23 cellular contexts compared by ENCODE assay signal in the genomic region with DNA sequence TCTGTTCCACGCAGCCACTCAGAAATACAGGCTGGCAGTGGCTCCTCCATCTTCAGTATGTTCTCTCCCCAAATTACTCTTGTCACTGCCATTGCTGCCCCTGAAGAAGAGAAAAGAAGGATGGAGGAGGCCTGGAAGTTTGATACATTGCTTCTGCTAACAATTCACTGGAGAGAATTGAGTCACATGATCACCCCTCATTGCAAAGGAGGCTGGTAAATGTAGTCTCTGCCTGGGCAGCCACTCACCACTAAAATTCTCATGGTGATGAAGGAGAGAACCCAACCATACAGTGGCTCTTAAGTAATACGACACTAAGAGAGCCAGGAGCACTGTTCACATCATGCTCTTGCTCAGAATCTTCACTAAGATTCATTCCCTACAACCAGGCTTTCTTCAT.
DNase-seq lines count a peak whose midpoint lies in the region; ATAC-seq, FAIRE-seq and TF ChIP-seq lines count a peak whose summit lies in the region.
"Had no signal": no experiment of that assay in that cellular context is flagged by ENCODE, and none has a peak within 500 bp of the region (broad histone marks: within the 10 kb centered on the region; RNA-seq: fewer than 3 reads in every experiment).

No MANE protein-coding gene starts in this region.

- H2BK15ac ChIP-seq in H9 (ENCODE audit: low read depth, low read length) (no peak overlapping the region), H1 (ENCODE audit: low read length) (no peak overlapping the region)

- no peak for DNase-seq in activated CD4-positive, alpha-beta T cell treated with anti-CD3 and anti-CD28 coated beads for 36 hours
- no peak for DNase-seq in activated CD4-positive, alpha-beta T cell treated with anti-CD3 and anti-CD28 coated beads, Interleukin-2, amount 50 U/mL, for 1 hour
- DNase-seq in H9 = peak; percentile 49
- no peak for DNase-seq in H1 (ENCODE audit: low read depth in 1 of 2, low spot score in 2 of 2)
- DNase-seq in naive thymus-derived CD8-positive, alpha-beta T cell = no peak
- DNase-seq: activated CD4-positive, alpha-beta T cell treated with anti-CD3 and anti-CD28 coated beads for 4 hours; central memory CD4-positive, alpha-beta T cell; DMS153; foreskin fibroblast; heart left ventricle; left cardiac atrium; mammary epithelial cell; NCI-H1694 treated with DMSO at 0.1 percent for 48 hours; NCI-H524 treated with DMSO at 0.1 percent for 48 hours; PC-9; T-helper 2 cell had no signal

- TF ChIP-seq CTCF in H9 (conservative IDR thresholded peaks at IDR 0.05) (no peak), H1 (IDR thresholded peaks at IDR 0.05; ENCODE audit: control extremely low read depth in 1 of 3, insufficient read depth in 1 of 3, low read depth in 1 of 3, low read length in 3 of 3) (no peak)

- no peak overlapping the region for H3K4me3 ChIP-seq in H1 (ENCODE audit: extremely low read depth in 1 of 4, insufficient read depth in 2 of 4, low read depth in 3 of 4, low read length in 4 of 4)
- H3K4me3 ChIP-seq: heart left ventricle, PC-9, tibial nerve had no signal

- H3K56ac ChIP-seq in H9 (ENCODE audit: insufficient read length, low read depth, low read length) (no peak overlapping the region), H1 (replicated peaks; ENCODE audit: insufficient read length, low read depth, low read length) (no peak overlapping the region)

- TF ChIP-seq POLR2A in H1 (IDR thresholded peaks at IDR 0.05; ENCODE audit: control extremely low read depth in 1 of 2, low read depth in 2 of 2, low read length in 2 of 2) = no peak

- H3K18ac ChIP-seq in H9 (ENCODE audit: insufficient read length, low read depth, low read length) (no peak overlapping the region), H1 (ENCODE audit: extremely low read depth, low read length) (no peak overlapping the region)

- H2BK20ac ChIP-seq in H9 (ENCODE audit: low read depth, low read length, poor library complexity, severe bottlenecking) = no peak overlapping the region
- H2BK20ac ChIP-seq in H1 (ENCODE audit: low read length) = 0 out of 2 replicates have a peak overlapping the region, but pooled peaks have one; percentile 77

- H3K36me3 ChIP-seq in H1 (ENCODE audit: control insufficient read depth in 2 of 4, insufficient read depth in 4 of 4, low read length in 3 of 4) = no peaks in the 10 kb centered on the region; a peak in 1 of 8 replicates
- H3K36me3 ChIP-seq: tibial nerve had no signal

- H3K27ac Mint-ChIP-seq in activated CD4-positive, alpha-beta T cell treated with anti-CD3 and anti-CD28 coated beads for 36 hours = peak overlapping the region; percentile 1
- peak overlapping the region in 2 of 3 experiments; percentile 42 to 62; a peak in 6 of 7 replicates for H3K27ac Mint-ChIP-seq in H9
- peak overlapping the region in 6 of 10 donors; percentile 42 to 78 (median 64) for H3K27ac Mint-ChIP-seq in naive thymus-derived CD8-positive, alpha-beta T cell

- H4K8ac ChIP-seq in H9 (replicated peaks; ENCODE audit: insufficient read length, low read depth, low read length) = no peak overlapping the region
- no peak overlapping the region; the same call in 1 of the 2 replicates for H4K8ac ChIP-seq in H1 (ENCODE audit: extremely low read depth, insufficient read depth, low read length)

- no peaks in the 10 kb centered on the region for H4K20me1 ChIP-seq in H9 (ENCODE audit: control insufficient read depth, insufficient read depth, insufficient read length)
- H4K20me1 ChIP-seq in H1 (replicated peaks in 1 of 2; ENCODE audit: control insufficient read depth in 1 of 2, insufficient read depth in 2 of 2, low read length in 2 of 2) = no peaks in the 10 kb centered on the region

- no peak overlapping the region for H2AFZ ChIP-seq in H9 (ENCODE audit: low read length)
- peak overlapping the region; percentile 97 for H2AFZ ChIP-seq in H1 (ENCODE audit: low read length)
- H2AFZ ChIP-seq: PC-9 had no signal

- no peaks in the 10 kb centered on the region for H3K23me2 ChIP-seq in H9 (ENCODE audit: insufficient read length, low read depth, low read length, poor library complexity, severe bottlenecking)
- no peaks in the 10 kb centered on the region for H3K23me2 ChIP-seq in H1 (ENCODE audit: low read depth, low read length)

- TF ChIP-seq RAD21 in H1 (IDR thresholded peaks at IDR 0.05 in 1 of 2, conservative IDR thresholded peaks at IDR 0.05 in 1 of 2; ENCODE audit: low read depth in 2 of 2, low read length in 2 of 2) = no peak

- H4K5ac ChIP-seq in H9 (ENCODE audit: insufficient read length, low read depth, low read length) (no peak overlapping the region), H1 (ENCODE audit: insufficient read length, low read depth, low read length) (no peak overlapping the region)

- H3K79me1 ChIP-seq in H9 (ENCODE audit: insufficient read depth, low read depth, low read length, poor library complexity, severe bottlenecking) (no peaks in the 10 kb centered on the region), H1 (ENCODE audit: low read depth, low read length) (no peaks in the 10 kb centered on the region)

- H3K4ac ChIP-seq in H9 (ENCODE audit: low read depth, low read length) (no peak overlapping the region), H1 (replicated peaks; ENCODE audit: insufficient read length, low read depth, low read length) (no peak overlapping the region)

- CTCF ChIA-PET in activated CD4-positive, alpha-beta T cell treated with anti-CD3 and anti-CD28 coated beads for 36 hours (lab: Charles Lee) = no interaction called here
- CTCF ChIA-PET in H1 (lab: Charles Lee; ENCODE audit: partially characterized antibody) = no interaction called here

- H3K23ac ChIP-seq in H9 (ENCODE audit: insufficient read length, low read depth, low read length) (no peak overlapping the region), H1 (ENCODE audit: insufficient read length) (no peak overlapping the region)

- POLR2A ChIA-PET in activated CD4-positive, alpha-beta T cell treated with anti-CD3 and anti-CD28 coated beads for 36 hours (lab: Charles Lee) = no interaction called here
- POLR2A ChIA-PET in H1 (lab: Charles Lee; ENCODE audit: partially characterized antibody) = no interaction called here
- POLR2A ChIA-PET in naive thymus-derived CD8-positive, alpha-beta T cell (lab: Charles Lee) = no interaction called here

- H3K36me3 Mint-ChIP-seq in activated CD4-positive, alpha-beta T cell treated with anti-CD3 and anti-CD28 coated beads for 36 hours (ENCODE audit: low read depth) = peaks cover 46% of the 10 kb centered on the region
- no peaks in the 10 kb centered on the region for H3K36me3 Mint-ChIP-seq in H9 (ENCODE audit: insufficient read depth in 1 of 3, low read depth in 3 of 3)
- peaks cover 6 to 80% (median 30%) of the 10 kb centered on the region in 3 donors for H3K36me3 Mint-ChIP-seq in naive thymus-derived CD8-positive, alpha-beta T cell

- no peak overlapping the region for H3T11ph ChIP-seq in H9 (ENCODE audit: low read length)

- H2BK120ac ChIP-seq in H9 (ENCODE audit: low read depth, low read length, poor library complexity, severe bottlenecking) (no peak overlapping the region), H1 (replicated peaks; ENCODE audit: low read depth, low read length) (no peak overlapping the region)

- H2BK5ac ChIP-seq in H9 (ENCODE audit: insufficient read length, low read length) (no peak overlapping the region), H1 (ENCODE audit: low read depth, low read length) (no peak overlapping the region)

- no peak overlapping the region for H3K4me3 Mint-ChIP-seq in activated CD4-positive, alpha-beta T cell treated with anti-CD3 and anti-CD28 coated beads for 36 hours
- H3K4me3 Mint-ChIP-seq in H9 = peak overlapping the region; percentile 5 to 9; a peak in 3 of 5 replicates
- no peak overlapping the region for H3K4me3 Mint-ChIP-seq in naive thymus-derived CD8-positive, alpha-beta T cell

- H3K27ac ChIP-seq in H9 (ENCODE audit: insufficient read length, low read depth, low read length) = no peak overlapping the region
- H3K27ac ChIP-seq in H1 (ENCODE audit: low read depth, low read length) = no peak overlapping the region
- H3K27ac ChIP-seq: heart left ventricle, PC-9, tibial nerve had no signal

- no peak overlapping the region for H2BK12ac ChIP-seq in H9 (ENCODE audit: insufficient read length, low read depth, low read length)
- H2BK12ac ChIP-seq in H1 (ENCODE audit: low read depth, low read length) = no peak overlapping the region

- FAIRE-seq in H1 (lab: Jason Lieb, UNC) = peak; percentile 92
- FAIRE-seq: GM19239 had no signal

- H3K79me2 ChIP-seq in H9 (ENCODE audit: insufficient read depth, low read length) (no peaks in the 10 kb centered on the region), H1 (ENCODE audit: control insufficient read depth in 1 of 2, insufficient read depth in 2 of 2, low read length in 2 of 2) (no peaks in the 10 kb centered on the region)

- H3K4me1 ChIP-seq in H9 (ENCODE audit: insufficient read depth, low read length) = peaks cover 5% of the 10 kb centered on the region; the same call in 1 of the 2 replicates
- H3K4me1 ChIP-seq in H1 (replicated peaks in 1 of 4; ENCODE audit: control insufficient read depth in 3 of 4, insufficient read depth in 4 of 4, low read length in 3 of 4) = peaks cover 3 to 13% (median 10%) of the 10 kb centered on the region in 4 experiments; a peak in 4 of 7 replicates
- H3K4me1 ChIP-seq: heart left ventricle, tibial nerve had no signal

- peak; percentile 30 for ATAC-seq in activated CD4-positive, alpha-beta T cell treated with anti-CD3 and anti-CD28 coated beads for 36 hours
- no peak for ATAC-seq in naive thymus-derived CD8-positive, alpha-beta T cell
- ATAC-seq in HG02678 (IDR thresholded peaks at IDR 0.05; ENCODE audit: unreplicated experiment) (no peak), HG03520 (IDR thresholded peaks at IDR 0.05; ENCODE audit: unreplicated experiment) (no peak), GM18520 (IDR thresholded peaks at IDR 0.05; ENCODE audit: unreplicated experiment) (no peak)
- ATAC-seq: esophagus mucosa, heart left ventricle, left cardiac atrium, Right ventricle myocardium inferior had no signal

- no peaks in the 10 kb centered on the region for H3K4me1 Mint-ChIP-seq in activated CD4-positive, alpha-beta T cell treated with anti-CD3 and anti-CD28 coated beads for 36 hours
- H3K4me1 Mint-ChIP-seq in H9 = peaks cover 35 to 36% of the 10 kb centered on the region in 2 experiments
- peaks cover 0 to 28% (median 10%) of the 10 kb centered on the region in 4 donors for H3K4me1 Mint-ChIP-seq in naive thymus-derived CD8-positive, alpha-beta T cell

- H3K4me2 ChIP-seq in H9 (ENCODE audit: insufficient read depth, insufficient read length, low read length) (no peak overlapping the region), H1 (ENCODE audit: insufficient read depth in 1 of 2, low read depth in 2 of 2, low read length in 2 of 2) (peak overlapping the region; percentile 23 to 61; a peak in 3 of 4 replicates)
- H3K4me2 ChIP-seq: PC-9 had no signal

- H4K91ac ChIP-seq in H9 (ENCODE audit: insufficient read length, low read depth, low read length) (no peak overlapping the region), H1 (replicated peaks; ENCODE audit: insufficient read length, low read length) (no peak overlapping the region)

- H3K9ac ChIP-seq in H9 (ENCODE audit: extremely low read depth, insufficient read length, low read length) (no peak overlapping the region), H1 (replicated peaks in 1 of 4; ENCODE audit: extremely low read depth in 1 of 4, low read depth in 3 of 4, low read length in 3 of 4) (no peak overlapping the region)

- H3K9me3 Mint-ChIP-seq in activated CD4-positive, alpha-beta T cell treated with anti-CD3 and anti-CD28 coated beads for 36 hours (ENCODE audit: low read depth) = no peaks in the 10 kb centered on the region
- H3K9me3 Mint-ChIP-seq in H9 = no peaks in the 10 kb centered on the region
- no peaks in the 10 kb centered on the region for H3K9me3 Mint-ChIP-seq in naive thymus-derived CD8-positive, alpha-beta T cell

- H3K27me3 ChIP-seq in H9 (ENCODE audit: insufficient read depth, low read length) (no peaks in the 10 kb centered on the region), H1 (replicated peaks in 1 of 4; ENCODE audit: control insufficient read depth in 3 of 4, extremely low read depth in 1 of 4, insufficient read depth in 3 of 4, low read length in 3 of 4) (no peaks in the 10 kb centered on the region)
- H3K27me3 ChIP-seq: heart left ventricle, tibial nerve had no signal

- intact Hi-C loops in activated CD4-positive, alpha-beta T cell treated with anti-CD3 and anti-CD28 coated beads for 36 hours (cut with DNase I, micrococcal nuclease) = no loop called here

- no peaks in the 10 kb centered on the region for H3K27me3 Mint-ChIP-seq in activated CD4-positive, alpha-beta T cell treated with anti-CD3 and anti-CD28 coated beads for 36 hours
- H3K27me3 Mint-ChIP-seq in H9 (ENCODE audit: low read depth) = peaks cover 6% of the 10 kb centered on the region
- H3K27me3 Mint-ChIP-seq in naive thymus-derived CD8-positive, alpha-beta T cell = no peaks in the 10 kb centered on the region

- WGBS in H9 (ENCODE audit: extremely low coverage, insufficient read length, low lambda C conversion rate) = no CpG with 5 or more reads among the region's 2 CpGs
- WGBS in H1 (ENCODE audit: extremely low coverage in 1 of 2, insufficient coverage in 1 of 2, insufficient read length in 1 of 2, insufficient replicate concordance in 2 of 2, low coverage in 1 of 2, low lambda C conversion rate in 2 of 2, missing lambda C conversion rate in 1 of 2), 2 experiments = 67% methylated on average over 2 of the region's 2 CpGs; no CpG with 5 or more reads in 1 of the 2 experiments

- no peaks in the 10 kb centered on the region for H3K9me3 ChIP-seq in H9 (ENCODE audit: control insufficient read depth, low read depth, low read length)
- no peaks in the 10 kb centered on the region for H3K9me3 ChIP-seq in H1 (ENCODE audit: insufficient read depth in 2 of 2, low read depth in 1 of 2, low read length in 1 of 2)
- H3K9me3 ChIP-seq: heart left ventricle, tibial nerve had no signal

- H2AK5ac ChIP-seq in H9 (ENCODE audit: insufficient read length, low read length) (no peak overlapping the region), H1 (ENCODE audit: low read depth, low read length) (no peak overlapping the region)

- TF ChIP-seq EP300 in H1 (IDR thresholded peaks at IDR 0.05; ENCODE audit: borderline replicate concordance in 1 of 2, low read depth in 2 of 2, low read length in 2 of 2) = no peak

- H3K14ac ChIP-seq in H9 (ENCODE audit: insufficient read depth, low read length) (no peak overlapping the region), H1 (ENCODE audit: insufficient read length) (no peak overlapping the region)

Comparison
In these comparisons a context has a peak if more than half of its experiments do, and no peak if none do; other contexts are left out.
1. H3K27ac Mint-ChIP-seq: peak in every context shown above with its lines; median percentile 64 in naive thymus-derived CD8-positive, alpha-beta T cell; 52 in H9; 1 in activated CD4-positive, alpha-beta T cell treated with anti-CD3 and anti-CD28 coated beads for 36 hours.
2. H3K4me3 Mint-ChIP-seq: peak in H9 (2 of 2); none in activated CD4-positive, alpha-beta T cell treated with anti-CD3 and anti-CD28 coated beads for 36 hours (single experiment) and naive thymus-derived CD8-positive, alpha-beta T cell (0 of 10).